In the genomic region with DNA sequence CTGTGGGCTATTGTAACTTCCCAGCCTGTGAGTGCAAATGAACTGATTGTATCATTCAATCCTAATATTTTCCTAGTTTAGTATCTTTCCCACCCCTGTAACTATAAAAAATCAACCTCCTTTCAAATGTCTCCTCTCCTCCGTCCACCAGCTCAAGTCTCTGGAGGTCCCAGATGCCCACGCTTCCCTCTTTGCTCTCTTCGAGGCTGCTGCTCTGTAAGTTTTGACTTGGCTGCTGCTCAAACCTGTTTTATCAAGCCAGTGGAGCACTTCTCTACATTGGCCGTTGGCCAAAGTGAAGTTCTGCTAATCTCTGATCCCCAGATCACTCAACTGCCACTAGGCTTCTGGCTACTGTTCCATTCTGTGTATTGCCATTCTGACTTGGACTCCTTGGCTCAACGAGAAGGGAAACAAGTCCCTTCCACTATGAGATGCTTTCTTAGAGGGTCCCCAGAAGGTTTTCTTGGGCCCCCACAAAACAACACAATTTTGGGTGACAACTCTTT, we compare ENCODE assay signal across 1 cellular context.
TF ChIP-seq lines count a peak whose summit lies in the region.

No MANE protein-coding gene starts in this region.

TF ChIP-seq in GM12878, 131 proteins besides CTCF, POLR2A, EP300 and RAD21 (continued from another document):
- TF ChIP-seq SREBF1 (IDR thresholded peaks at IDR 0.05; ENCODE audit: low read length) (no peak), ETV6 (conservative IDR thresholded peaks at IDR 0.05 in 1 of 2, IDR thresholded peaks at IDR 0.05 in 1 of 2; ENCODE audit: borderline replicate concordance in 1 of 2, low read depth in 1 of 2) (no peak), NR2C1 (IDR thresholded peaks at IDR 0.05) (no peak), ZNF217 (IDR thresholded peaks at IDR 0.05) (no peak), RAD51 (IDR thresholded peaks at IDR 0.05) (no peak), MTA2 (IDR thresholded peaks at IDR 0.05; ENCODE audit: low read depth) (no peak), SIX5 (IDR thresholded peaks at IDR 0.05; ENCODE audit: low read depth, low read length, severe bottlenecking) (no peak), KDM1A (IDR thresholded peaks at IDR 0.05; ENCODE audit: borderline replicate concordance) (no peak), TBL1XR1 (IDR thresholded peaks at IDR 0.05; ENCODE audit: low read depth, low read length) (no peak), ZNF24 (IDR thresholded peaks at IDR 0.05) (no peak), ESRRA (IDR thresholded peaks at IDR 0.05; ENCODE audit: low read length) (no peak)
- TF ChIP-seq, protein P1, sequence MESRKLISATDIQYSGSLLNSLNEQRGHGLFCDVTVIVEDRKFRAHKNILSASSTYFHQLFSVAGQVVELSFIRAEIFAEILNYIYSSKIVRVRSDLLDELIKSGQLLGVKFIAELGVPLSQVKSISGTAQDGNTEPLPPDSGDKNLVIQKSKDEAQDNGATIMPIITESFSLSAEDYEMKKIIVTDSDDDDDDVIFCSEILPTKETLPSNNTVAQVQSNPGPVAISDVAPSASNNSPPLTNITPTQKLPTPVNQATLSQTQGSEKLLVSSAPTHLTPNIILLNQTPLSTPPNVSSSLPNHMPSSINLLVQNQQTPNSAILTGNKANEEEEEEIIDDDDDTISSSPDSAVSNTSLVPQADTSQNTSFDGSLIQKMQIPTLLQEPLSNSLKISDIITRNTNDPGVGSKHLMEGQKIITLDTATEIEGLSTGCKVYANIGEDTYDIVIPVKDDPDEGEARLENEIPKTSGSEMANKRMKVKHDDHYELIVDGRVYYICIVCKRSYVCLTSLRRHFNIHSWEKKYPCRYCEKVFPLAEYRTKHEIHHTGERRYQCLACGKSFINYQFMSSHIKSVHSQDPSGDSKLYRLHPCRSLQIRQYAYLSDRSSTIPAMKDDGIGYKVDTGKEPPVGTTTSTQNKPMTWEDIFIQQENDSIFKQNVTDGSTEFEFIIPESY (IDR thresholded peaks at IDR 0.05) = no peak
- TF ChIP-seq, protein P2, sequence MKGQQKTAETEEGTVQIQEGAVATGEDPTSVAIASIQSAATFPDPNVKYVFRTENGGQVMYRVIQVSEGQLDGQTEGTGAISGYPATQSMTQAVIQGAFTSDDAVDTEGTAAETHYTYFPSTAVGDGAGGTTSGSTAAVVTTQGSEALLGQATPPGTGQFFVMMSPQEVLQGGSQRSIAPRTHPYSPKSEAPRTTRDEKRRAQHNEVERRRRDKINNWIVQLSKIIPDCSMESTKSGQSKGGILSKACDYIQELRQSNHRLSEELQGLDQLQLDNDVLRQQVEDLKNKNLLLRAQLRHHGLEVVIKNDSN (IDR thresholded peaks at IDR 0.05; ENCODE audit: borderline replicate concordance, extremely low read length, insufficient read depth, low read depth, low read length) = no peak
